Comparison of ENCODE assay signal across 8 cellular contexts in genomic region chr3:48301814-48302194, GRCh38.
DNase-seq lines count a peak whose midpoint lies in the region; ATAC-seq and TF ChIP-seq lines count a peak whose summit lies in the region.

No MANE protein-coding gene starts in this region.

- peaks cover 2% of the 10 kb centered on the region for H3K9me3 ChIP-seq in WERI-Rb-1 (ENCODE audit: severe bottlenecking)

- TF ChIP-seq CTCF in WERI-Rb-1 (IDR thresholded peaks at IDR 0.05; ENCODE audit: low read depth, low read length) (no peak), fibroblast of mammary gland (conservative IDR thresholded peaks at IDR 0.05; ENCODE audit: control insufficient read depth, insufficient read depth, low read depth, low read length) (no peak), nephron progenitor cell (IDR thresholded peaks at IDR 0.05) (no peak)

- no peaks in the 10 kb centered on the region for H3K27me3 ChIP-seq in WERI-Rb-1 (ENCODE audit: insufficient read depth, low read depth, severe bottlenecking)

- H3K4me3 Mint-ChIP-seq in nephron progenitor cell = peak overlapping the region; percentile 94

- no peak overlapping the region for H3K27ac Mint-ChIP-seq in nephron progenitor cell

- H3K27ac ChIP-seq in WERI-Rb-1 = peak overlapping the region; percentile 97

- DNase-seq in NCI-H345 (lab: John Stamatoyannopoulos, UW) (peak; percentile 9), NCI-H345 treated with DMSO at 0.1 percent for 48 hours (lab: John Stamatoyannopoulos, UW; ENCODE audit: unreplicated experiment) (no peak), HK-2 (ENCODE audit: unreplicated experiment) (peak; percentile 26), WERI-Rb-1 (no peak), fibroblast of mammary gland (ENCODE audit: low read depth) (peak; percentile 64), nephron progenitor cell (no peak)

- H3K36me3 ChIP-seq in WERI-Rb-1 = peaks cover 13% of the 10 kb centered on the region

- H3K4me1 Mint-ChIP-seq in nephron progenitor cell = peaks cover 24% of the 10 kb centered on the region

- peaks cover 24% of the 10 kb centered on the region for H3K9me3 Mint-ChIP-seq in nephron progenitor cell

- peak overlapping the region; percentile 76 for H3K4me3 ChIP-seq in WERI-Rb-1 (ENCODE audit: low read depth, low read length)
- peak overlapping the region; percentile 68 for H3K4me3 ChIP-seq in fibroblast of mammary gland (ENCODE audit: control insufficient read depth, low read depth, low read length)

- H3K36me3 Mint-ChIP-seq in nephron progenitor cell (ENCODE audit: low read depth) = peaks cover 50% of the 10 kb centered on the region

- H3K27me3 Mint-ChIP-seq in nephron progenitor cell (ENCODE audit: low read depth, poor library complexity) = peaks cover 22% of the 10 kb centered on the region

- ATAC-seq in GM21367 (IDR thresholded peaks at IDR 0.05; ENCODE audit: unreplicated experiment) = no peak
- no peak for ATAC-seq in GM21526 (IDR thresholded peaks at IDR 0.05; ENCODE audit: low FRiP score, unreplicated experiment)

Comparison
In these comparisons a context has a peak if more than half of its experiments do, and no peak if none do; other contexts are left out.
1. DNase-seq: peak in NCI-H345 (single experiment), HK-2 (single experiment) and fibroblast of mammary gland (single experiment); none in NCI-H345 treated with DMSO at 0.1 percent for 48 hours (single experiment), WERI-Rb-1 (single experiment) and nephron progenitor cell (single experiment).